In the genomic region with DNA sequence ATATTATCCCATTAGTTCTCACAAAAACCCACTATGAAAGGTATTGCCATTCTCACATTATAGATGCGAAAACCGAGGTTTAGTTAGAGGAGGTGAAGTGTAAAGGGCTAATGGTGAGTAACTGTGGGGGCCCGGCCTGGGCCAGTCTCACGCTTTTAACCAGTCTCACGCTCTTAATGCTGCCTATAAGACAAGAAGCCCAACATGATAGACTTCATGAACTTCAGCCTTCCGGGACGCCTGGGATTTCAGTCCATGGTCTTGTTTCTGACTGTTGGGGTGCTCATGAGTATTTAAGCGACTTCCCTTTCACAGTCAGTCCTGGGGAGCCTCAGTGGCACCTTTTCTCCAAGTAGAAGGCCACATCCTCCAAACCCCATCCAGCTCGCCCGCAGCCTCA, we compare ENCODE assay signal across 24 cellular contexts.
"Had no signal": no experiment of that assay in that cellular context is flagged by ENCODE, and none has a peak within 500 bp of the region (broad histone marks: within the 10 kb centered on the region; RNA-seq: fewer than 3 reads in every experiment).

No MANE protein-coding gene starts in this region.

- H3K4me1 ChIP-seq: breast epithelium, colonic mucosa, right lobe of liver, vagina had no signal

- H3K4me3 Mint-ChIP-seq: activated CD4-positive, alpha-beta T cell treated with anti-CD3 and anti-CD28 coated beads for 36 hours; activated T-cell treated with anti-CD3 and anti-CD28 coated beads, Interleukin-2, amount 50 U/mL, for 72 hours; T-cell; T-helper 2 cell treated with Interferon-gamma antibody and Interleukin-4, amounts not matched to agents 5 μg/mL and 100 μg/mL, for 36 hours had no signal

- H3K27ac ChIP-seq: breast epithelium, colonic mucosa, neutrophil, ovary, right lobe of liver, upper lobe of left lung, vagina had no signal

- H3K27me3 ChIP-seq: breast epithelium, colonic mucosa, neutrophil, ovary, right lobe of liver, upper lobe of left lung, vagina had no signal

- H3K36me3 Mint-ChIP-seq: naive thymus-derived CD8-positive, alpha-beta T cell had no signal

- H3K27me3 Mint-ChIP-seq: activated CD4-positive, alpha-beta T cell treated with anti-CD3 and anti-CD28 coated beads for 36 hours; naive thymus-derived CD8-positive, alpha-beta T cell; progenitor cell of endocrine pancreas; T-cell had no signal

- H3K27ac Mint-ChIP-seq: activated CD4-positive, alpha-beta T cell treated with anti-CD3 and anti-CD28 coated beads for 36 hours; activated T-cell treated with anti-CD3 and anti-CD28 coated beads, Interleukin-2, amount 50 U/mL, for 72 hours; progenitor cell of endocrine pancreas; T-cell; T-helper 2 cell treated with Interferon-gamma antibody and Interleukin-4, amounts not matched to agents 5 μg/mL and 100 μg/mL, for 36 hours had no signal

- ATAC-seq: activated CD4-positive, alpha-beta T cell treated with anti-CD3 and anti-CD28 coated beads for 36 hours; activated naive CD4-positive, alpha-beta T cell treated with anti-CD3 and anti-CD28 coated beads, Interleukin-2, amount 50 U/mL, for 72 hours; activated T-cell treated with anti-CD3 and anti-CD28 coated beads, Interleukin-2, amount 50 U/mL, for 72 hours; esophagus mucosa; naive thymus-derived CD8-positive, alpha-beta T cell; right lobe of liver had no signal

- H3K36me3 ChIP-seq: breast epithelium, colonic mucosa, neutrophil, ovary, right lobe of liver, upper lobe of left lung, vagina had no signal

- DNase-seq: activated CD4-positive, alpha-beta T cell treated with anti-CD3 and anti-CD28 coated beads for 36 hours; activated CD4-positive, CD25-positive, alpha-beta regulatory T cell; activated naive CD4-positive, alpha-beta T cell; activated T-cell treated with anti-CD3 and anti-CD28 coated beads for 4 hours; activated T-cell treated with anti-CD3 and anti-CD28 coated beads, Interleukin-2, amount 50 U/mL, for 72 hours; colonic mucosa; foreskin fibroblast; hypothalamus; midbrain; naive thymus-derived CD8-positive, alpha-beta T cell; ovary; right lobe of liver; stimulated activated CD4-positive, alpha-beta T cell treated with anti-CD3 and anti-CD28 coated beads, Interleukin-12 subunit alpha, Interleukin-12 subunit beta, amount 100 ng/mL, for 4 hours; stimulated activated CD4-positive, alpha-beta T cell treated with anti-CD3 and anti-CD28 coated beads, Interleukin-4, amount 100 ng/mL, for 24 hours; stimulated activated naive CD4-positive, alpha-beta T cell treated with Interleukin-2 at 50 U/mL for 16 hours had no signal

- H3K9me3 Mint-ChIP-seq: activated naive CD4-positive, alpha-beta T cell treated with anti-CD3 and anti-CD28 coated beads, Interleukin-2, amount 50 U/mL, for 72 hours; naive thymus-derived CD8-positive, alpha-beta T cell; T-cell had no signal

- H3K4me3 ChIP-seq: breast epithelium, colonic mucosa, ovary, right lobe of liver, vagina had no signal

- H3K9me3 ChIP-seq: breast epithelium, colonic mucosa, neutrophil, ovary, right lobe of liver, upper lobe of left lung, vagina had no signal
